27 cellular contexts compared by ENCODE assay signal in the genomic region with DNA sequence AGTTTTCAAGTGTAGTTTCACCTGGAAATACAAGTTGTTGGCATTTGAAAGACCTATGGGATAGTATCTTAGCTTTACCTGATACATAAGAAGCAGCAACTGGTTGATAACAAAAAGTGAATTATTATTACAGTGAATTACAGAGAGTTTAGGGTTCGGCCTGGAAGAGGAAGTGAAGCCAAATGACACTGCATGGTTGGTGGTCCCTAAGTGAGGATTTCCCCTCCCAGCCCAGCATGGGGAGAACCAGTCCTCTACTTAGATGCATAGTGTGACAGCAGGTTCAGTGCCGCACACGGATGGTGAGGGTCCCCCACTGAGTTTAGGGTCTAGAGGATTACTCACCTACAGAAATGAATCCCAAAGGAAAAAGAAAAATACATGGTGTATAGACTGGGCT.
"Had no signal": no experiment of that assay in that cellular context is flagged by ENCODE, and none has a peak within 500 bp of the region (broad histone marks: within the 10 kb centered on the region; RNA-seq: fewer than 3 reads in every experiment).

No MANE protein-coding gene starts in this region.

- H3K4me3 ChIP-seq: dorsolateral prefrontal cortex, gastroesophageal sphincter, heart left ventricle, hepatocyte, lung, mucosa of descending colon, psoas muscle, sigmoid colon, suprapubic skin, transverse colon, upper lobe of right lung, uterus had no signal

- H3K4me3 Mint-ChIP-seq: mesothelial cell of epicardium; naive thymus-derived CD4-positive, alpha-beta T cell; nephron progenitor cell; stimulated activated effector memory CD8-positive, alpha-beta T cell treated with anti-CD3 and anti-CD28 coated beads, Interleukin-12 subunit alpha, Interleukin-12 subunit beta, amount 100 ng/mL, for 72 hours; stimulated activated naive CD8-positive, alpha-beta T cell treated with anti-CD3 and anti-CD28 coated beads, Interleukin-15, Interleukin-2, amounts not matched to agents 100 ng/mL and 50 ng/mL, for 24 hours had no signal

- H3K4me1 ChIP-seq: gastroesophageal sphincter, psoas muscle, sigmoid colon, suprapubic skin, transverse colon, upper lobe of right lung, uterus had no signal

- FAIRE-seq: colon, kidney had no signal

- H3K27me3 ChIP-seq: hepatocyte, suprapubic skin, transverse colon, uterus had no signal

- ATAC-seq: gastroesophageal sphincter; heart left ventricle; left lobe of liver; mucosa of descending colon; naive thymus-derived CD4-positive, alpha-beta T cell; psoas muscle; right cardiac atrium; stimulated activated effector memory CD8-positive, alpha-beta T cell treated with anti-CD3 and anti-CD28 coated beads, Interleukin-12 subunit alpha, Interleukin-12 subunit beta, amount 100 ng/mL, for 72 hours; upper lobe of right lung had no signal

- DNase-seq: dorsolateral prefrontal cortex; effector CD4-positive, alpha-beta T cell; foreskin fibroblast; heart left ventricle; kidney; mesenchymal stem cell; mucosa of descending colon; naive thymus-derived CD4-positive, alpha-beta T cell; nephron progenitor cell; nucleus accumbens; psoas muscle; right cardiac atrium; sigmoid colon; stimulated activated CD4-positive, alpha-beta T cell treated with anti-CD3 and anti-CD28 coated beads, Interleukin-2, amount 100 ng/mL, for 24 hours; stimulated activated CD4-positive, alpha-beta T cell treated with anti-CD3 and anti-CD28 coated beads, Interleukin-4, amount 100 ng/mL, for 24 hours; transverse colon; upper lobe of right lung; uterus had no signal

- H3K27ac ChIP-seq: dorsolateral prefrontal cortex, gastroesophageal sphincter, heart left ventricle, hepatocyte, psoas muscle, sigmoid colon, suprapubic skin, transverse colon, upper lobe of right lung, uterus had no signal

- H3K9me3 ChIP-seq: mucosa of descending colon, sigmoid colon, suprapubic skin, transverse colon, upper lobe of right lung, uterus had no signal

- H3K36me3 ChIP-seq: gastroesophageal sphincter, heart left ventricle, sigmoid colon, suprapubic skin, transverse colon, upper lobe of right lung, uterus had no signal

- H3K27ac Mint-ChIP-seq: mesothelial cell of epicardium; naive thymus-derived CD4-positive, alpha-beta T cell; nephron progenitor cell; stimulated activated effector memory CD8-positive, alpha-beta T cell treated with anti-CD3 and anti-CD28 coated beads, Interleukin-12 subunit alpha, Interleukin-12 subunit beta, amount 100 ng/mL, for 72 hours; stimulated activated naive CD8-positive, alpha-beta T cell treated with anti-CD3 and anti-CD28 coated beads, Interleukin-15, Interleukin-2, amounts not matched to agents 100 ng/mL and 50 ng/mL, for 24 hours had no signal

- H3K36me3 Mint-ChIP-seq: mesothelial cell of epicardium had no signal
